Comparison of ENCODE assay signal across 32 cellular contexts in the genomic region with DNA sequence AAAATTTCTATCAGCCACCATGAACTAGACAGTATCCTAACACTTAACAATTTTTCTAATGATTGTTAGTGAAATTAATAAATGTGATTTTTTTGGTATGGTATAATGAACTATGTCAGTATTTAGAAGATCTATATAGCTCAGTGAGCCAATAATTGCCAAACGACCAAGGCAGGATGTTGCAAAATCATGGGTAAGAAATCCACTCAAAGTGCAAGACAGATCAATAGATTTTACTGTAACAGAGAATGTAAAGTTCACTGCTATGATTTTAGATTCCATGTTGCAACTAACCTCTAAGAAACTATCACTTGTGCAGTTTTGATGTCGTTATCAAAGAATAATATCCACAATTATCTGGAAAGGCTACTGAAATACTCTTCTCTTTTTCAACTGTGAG.
"Had no signal": no experiment of that assay in that cellular context is flagged by ENCODE, and none has a peak within 500 bp of the region (broad histone marks: within the 10 kb centered on the region; RNA-seq: fewer than 3 reads in every experiment).

No MANE protein-coding gene starts in this region.

- FAIRE-seq: endometrium, endothelial cell of umbilical vein had no signal

- H3K4me3 Mint-ChIP-seq: activated CD4-positive, alpha-beta memory T cell treated with anti-CD3 and anti-CD28 coated beads, Interleukin-2, amount 10 ng/mL, durations not matched to agents 7 days and 5 days; activated CD4-positive, alpha-beta T cell treated with anti-CD3 and anti-CD28 coated beads, Interleukin-2, amount 10 ng/mL, durations not matched to agents 7 days and 5 days; activated naive CD4-positive, alpha-beta T cell treated with anti-CD3 and anti-CD28 coated beads, Interleukin-2, amount 10 ng/mL, durations not matched to agents 7 days and 5 days; activated naive CD8-positive, alpha-beta T cell treated with anti-CD3 and anti-CD28 coated beads, Interleukin-2, amount 10 ng/mL, durations not matched to agents 7 days and 5 days; activated T-cell treated with anti-CD3 and anti-CD28 coated beads, Interleukin-2, amount 50 U/mL, for 24 hours; activated T-cell treated with anti-CD3 and anti-CD28 coated beads, Interleukin-2, amount 50 U/mL, for 72 hours; brain; T-helper 17 cell; T-helper 2 cell treated with Interferon-gamma antibody and Interleukin-4, amounts not matched to agents 5 μg/mL and 100 μg/mL, for 36 hours had no signal

- H3K9me3 ChIP-seq: ascending aorta, breast epithelium, colonic mucosa, esophagus squamous epithelium, gastroesophageal sphincter had no signal

- H3K27ac Mint-ChIP-seq: activated CD4-positive, alpha-beta memory T cell treated with anti-CD3 and anti-CD28 coated beads, Interleukin-2, amount 10 ng/mL, durations not matched to agents 7 days and 5 days; activated CD4-positive, alpha-beta T cell treated with anti-CD3 and anti-CD28 coated beads, Interleukin-2, amount 10 ng/mL, durations not matched to agents 7 days and 5 days; activated naive CD4-positive, alpha-beta T cell treated with anti-CD3 and anti-CD28 coated beads, Interleukin-2, amount 10 ng/mL, durations not matched to agents 7 days and 5 days; activated naive CD4-positive, alpha-beta T cell treated with anti-CD3 and anti-CD28 coated beads, Interleukin-2, amount 50 U/mL, for 72 hours; activated naive CD8-positive, alpha-beta T cell treated with anti-CD3 and anti-CD28 coated beads, Interleukin-2, amount 10 ng/mL, durations not matched to agents 7 days and 5 days; activated T-cell treated with anti-CD3 and anti-CD28 coated beads, Interleukin-2, amount 50 U/mL, for 24 hours; activated T-cell treated with anti-CD3 and anti-CD28 coated beads, Interleukin-2, amount 50 U/mL, for 72 hours; brain; T-helper 17 cell; T-helper 2 cell treated with Interferon-gamma antibody and Interleukin-4, amounts not matched to agents 5 μg/mL and 100 μg/mL, for 36 hours had no signal

- H3K27me3 ChIP-seq: ascending aorta, breast epithelium, cardiac muscle cell, colonic mucosa, esophagus squamous epithelium, gastroesophageal sphincter, heart right ventricle had no signal

- DNase-seq: activated CD4-positive, alpha-beta memory T cell treated with anti-CD3 and anti-CD28 coated beads, Interleukin-2, amount 10 ng/mL, durations not matched to agents 7 days and 5 days; activated CD4-positive, alpha-beta T cell treated with anti-CD3 and anti-CD28 coated beads for 1 hour; activated CD4-positive, alpha-beta T cell treated with anti-CD3 and anti-CD28 coated beads for 4 hours; activated CD4-positive, alpha-beta T cell treated with anti-CD3 and anti-CD28 coated beads, Interleukin-2, amount 10 ng/mL, durations not matched to agents 7 days and 5 days; activated CD4-positive, alpha-beta T cell treated with anti-CD3 and anti-CD28 coated beads, Interleukin-2, amount 50 U/mL, for 4 hours; activated CD8-positive, alpha-beta memory T cell treated with anti-CD3 and anti-CD28 coated beads, Interleukin-2, amount 50 U/mL, for 48 hours; activated gamma-delta T cell; activated naive CD4-positive, alpha-beta T cell; activated naive CD4-positive, alpha-beta T cell treated with anti-CD3 and anti-CD28 coated beads, Interleukin-2, amount 10 ng/mL, durations not matched to agents 7 days and 5 days; activated naive CD8-positive, alpha-beta T cell treated with anti-CD3 and anti-CD28 coated beads, Interleukin-2, amount 10 ng/mL, durations not matched to agents 7 days and 5 days; activated T-cell treated with anti-CD3 and anti-CD28 coated beads for 4 hours; activated T-cell treated with anti-CD3 and anti-CD28 coated beads, Interleukin-2, amount 50 U/mL, for 24 hours; activated T-cell treated with anti-CD3 and anti-CD28 coated beads, Interleukin-2, amount 50 U/mL, for 72 hours; central memory CD4-positive, alpha-beta T cell; cerebellar nuclear complex; colonic mucosa; effector CD8-positive, alpha-beta T cell; esophagus squamous epithelium; foreskin melanocyte; heart right ventricle; T-helper 17 cell; T1000 had no signal

- H3K4me1 Mint-ChIP-seq: activated naive CD4-positive, alpha-beta T cell treated with anti-CD3 and anti-CD28 coated beads, Interleukin-2, amount 10 ng/mL, durations not matched to agents 7 days and 5 days had no signal

- H3K27me3 Mint-ChIP-seq: activated T-cell treated with anti-CD3 and anti-CD28 coated beads, Interleukin-2, amount 50 U/mL, for 24 hours; T-helper 17 cell had no signal

- ATAC-seq: activated naive CD4-positive, alpha-beta T cell treated with anti-CD3 and anti-CD28 coated beads, Interleukin-2, amount 50 U/mL, for 72 hours; activated T-cell treated with anti-CD3 and anti-CD28 coated beads, Interleukin-2, amount 50 U/mL, for 72 hours; gastroesophageal sphincter; heart right ventricle; T-helper 17 cell had no signal

- H3K9me3 Mint-ChIP-seq: activated CD4-positive, alpha-beta memory T cell treated with anti-CD3 and anti-CD28 coated beads, Interleukin-2, amount 10 ng/mL, durations not matched to agents 7 days and 5 days; activated naive CD4-positive, alpha-beta T cell treated with anti-CD3 and anti-CD28 coated beads, Interleukin-2, amount 10 ng/mL, durations not matched to agents 7 days and 5 days; activated T-cell treated with anti-CD3 and anti-CD28 coated beads, Interleukin-2, amount 50 U/mL, for 24 hours; activated T-cell treated with anti-CD3 and anti-CD28 coated beads, Interleukin-2, amount 50 U/mL, for 72 hours; T-helper 2 cell treated with Interferon-gamma antibody and Interleukin-4, amounts not matched to agents 5 μg/mL and 100 μg/mL, for 36 hours had no signal

- H3K36me3 Mint-ChIP-seq: activated naive CD4-positive, alpha-beta T cell treated with anti-CD3 and anti-CD28 coated beads, Interleukin-2, amount 10 ng/mL, durations not matched to agents 7 days and 5 days; activated naive CD4-positive, alpha-beta T cell treated with anti-CD3 and anti-CD28 coated beads, Interleukin-2, amount 50 U/mL, for 72 hours; brain had no signal

- H3K36me3 ChIP-seq: ascending aorta, breast epithelium, cardiac muscle cell, colonic mucosa, esophagus squamous epithelium, gastroesophageal sphincter, heart right ventricle had no signal

- H3K27ac ChIP-seq: ascending aorta, breast epithelium, cardiac muscle cell, colonic mucosa, epithelial cell of prostate, esophagus squamous epithelium, gastroesophageal sphincter, heart right ventricle had no signal

- H3K4me1 ChIP-seq: ascending aorta, breast epithelium, colonic mucosa, gastroesophageal sphincter, heart right ventricle had no signal

- H3K4me3 ChIP-seq: ascending aorta, breast epithelium, cardiac muscle cell, colonic mucosa, esophagus squamous epithelium, gastroesophageal sphincter, heart right ventricle had no signal
